15 cellular contexts compared by ENCODE assay signal in genomic region chr4:92101609-92102231, GRCh38.
A peak's percentile ranks its signal among the peaks of the same experiment; 100 is the strongest.
DNase-seq lines count a peak whose midpoint lies in the region; ATAC-seq and TF ChIP-seq lines count a peak whose summit lies in the region.
"Had no signal": no experiment of that assay in that cellular context is flagged by ENCODE, and none has a peak within 500 bp of the region (broad histone marks: within the 10 kb centered on the region; RNA-seq: fewer than 3 reads in every experiment).

No MANE protein-coding gene starts in this region.

- H3K9ac ChIP-seq in endodermal cell (ENCODE audit: extremely low read depth, low read length, poor library complexity, severe bottlenecking), result no peak overlapping the region

- H3K4me3 ChIP-seq in body of pancreas, result no peak overlapping the region
- no peak overlapping the region for H3K4me3 ChIP-seq in endodermal cell (ENCODE audit: low read length)
- H3K4me3 ChIP-seq: dorsolateral prefrontal cortex had no signal

- no peaks in the 10 kb centered on the region for H3K36me3 ChIP-seq in body of pancreas (replicated peaks in 1 of 2; ENCODE audit: insufficient read depth in 1 of 2, low read depth in 2 of 2)
- H3K36me3 ChIP-seq in endodermal cell (ENCODE audit: control insufficient read depth, insufficient read depth, low read length), result no peaks in the 10 kb centered on the region

- intact Hi-C loops in body of pancreas (cut with DNase I), result no loop called here

- no peaks in the 10 kb centered on the region for H3K4me1 Mint-ChIP-seq in endodermal cell
- H3K4me1 Mint-ChIP-seq: IgD-negative memory B cell, immature natural killer cell had no signal

- TF ChIP-seq CTCF in body of pancreas (IDR thresholded peaks at IDR 0.05) (no peak), endodermal cell (conservative IDR thresholded peaks at IDR 0.05) (no peak)

- TF ChIP-seq POLR2A in body of pancreas (IDR thresholded peaks at IDR 0.05), result no peak

- H3K9me3 ChIP-seq in body of pancreas, result no peaks in the 10 kb centered on the region
- no peaks in the 10 kb centered on the region for H3K9me3 ChIP-seq in endodermal cell (ENCODE audit: control insufficient read depth, low read length)

- H3K27ac ChIP-seq in body of pancreas, result peak overlapping the region in 1 of 4 donors; percentile 37
- no peak overlapping the region for H3K27ac ChIP-seq in endodermal cell (ENCODE audit: low read depth, low read length)
- H3K27ac ChIP-seq: dorsolateral prefrontal cortex had no signal

- H3K27me3 ChIP-seq in body of pancreas (no peaks in the 10 kb centered on the region), endodermal cell (ENCODE audit: control insufficient read depth, insufficient read depth, low read length, poor library complexity, severe bottlenecking) (no peaks in the 10 kb centered on the region)
- H3K27me3 ChIP-seq: dorsolateral prefrontal cortex had no signal

- WGBS in body of pancreas, 2 donors, result 72 to 87% methylated on average over 2 of the region's 2 CpGs
- WGBS in endodermal cell (ENCODE audit: insufficient coverage in 1 of 2, insufficient read length in 1 of 2), 2 experiments, result 80% methylated on average over 2 of the region's 2 CpGs; no CpG with 5 or more reads in 1 of the 2 experiments

- peak; percentile 71 for ATAC-seq in body of pancreas
- no peak for ATAC-seq in GM21381 (IDR thresholded peaks at IDR 0.05; ENCODE audit: unreplicated experiment)

- H3K36me3 Mint-ChIP-seq in endodermal cell (ENCODE audit: low read depth), result no peaks in the 10 kb centered on the region
- H3K36me3 Mint-ChIP-seq: immature natural killer cell had no signal

- no peaks in the 10 kb centered on the region for H3K9me3 Mint-ChIP-seq in endodermal cell

- DNase-seq in CD1c-positive myeloid dendritic cell (ENCODE audit: extremely low spot score) (peak; percentile 37), NCI-H446 treated with DMSO at 0.1 percent for 48 hours (lab: John Stamatoyannopoulos, UW) (peak; percentile 86), body of pancreas (no peak), glomerular visceral epithelial cell (ENCODE audit: extremely low spot score) (peak; percentile 13), NCI-H1436 (lab: John Stamatoyannopoulos, UW) (no peak), endodermal cell (no peak)
- no peak for DNase-seq in stimulated activated CD4-positive, alpha-beta T cell treated with anti-CD3 and anti-CD28 coated beads, Interleukin-4, amount 100 ng/mL, for 1 hour
- DNase-seq: activated CD4-positive, alpha-beta T cell treated with anti-CD3 and anti-CD28 coated beads, Interleukin-2, amount 50 U/mL, for 48 hours; amygdala; dorsolateral prefrontal cortex; immature natural killer cell; nucleus accumbens; T1000 had no signal

- no peak overlapping the region for H3K27ac Mint-ChIP-seq in endodermal cell
- H3K27ac Mint-ChIP-seq: IgD-negative memory B cell, immature natural killer cell had no signal

- H3K27me3 Mint-ChIP-seq in endodermal cell (ENCODE audit: insufficient read depth), result no peaks in the 10 kb centered on the region
- H3K27me3 Mint-ChIP-seq: IgD-negative memory B cell had no signal

- no peak overlapping the region for H3K4me3 Mint-ChIP-seq in endodermal cell
- H3K4me3 Mint-ChIP-seq: IgD-negative memory B cell, immature natural killer cell had no signal

- H3K4me1 ChIP-seq in body of pancreas (peaks cover 4% of the 10 kb centered on the region), endodermal cell (ENCODE audit: control insufficient read depth, insufficient read depth, low read length) (no peaks in the 10 kb centered on the region)

Comparison
In these comparisons a context has a peak if more than half of its experiments do, and no peak if none do; other contexts are left out.
1. DNase-seq: peak in CD1c-positive myeloid dendritic cell (single experiment), NCI-H446 treated with DMSO at 0.1 percent for 48 hours (single experiment) and glomerular visceral epithelial cell (single experiment); none in body of pancreas (0 of 4), NCI-H1436 (single experiment), endodermal cell (single experiment) and stimulated activated CD4-positive, alpha-beta T cell treated with anti-CD3 and anti-CD28 coated beads, Interleukin-4, amount 100 ng/mL, for 1 hour (single experiment).